12 cellular contexts compared by ENCODE assay signal in the genomic region with DNA sequence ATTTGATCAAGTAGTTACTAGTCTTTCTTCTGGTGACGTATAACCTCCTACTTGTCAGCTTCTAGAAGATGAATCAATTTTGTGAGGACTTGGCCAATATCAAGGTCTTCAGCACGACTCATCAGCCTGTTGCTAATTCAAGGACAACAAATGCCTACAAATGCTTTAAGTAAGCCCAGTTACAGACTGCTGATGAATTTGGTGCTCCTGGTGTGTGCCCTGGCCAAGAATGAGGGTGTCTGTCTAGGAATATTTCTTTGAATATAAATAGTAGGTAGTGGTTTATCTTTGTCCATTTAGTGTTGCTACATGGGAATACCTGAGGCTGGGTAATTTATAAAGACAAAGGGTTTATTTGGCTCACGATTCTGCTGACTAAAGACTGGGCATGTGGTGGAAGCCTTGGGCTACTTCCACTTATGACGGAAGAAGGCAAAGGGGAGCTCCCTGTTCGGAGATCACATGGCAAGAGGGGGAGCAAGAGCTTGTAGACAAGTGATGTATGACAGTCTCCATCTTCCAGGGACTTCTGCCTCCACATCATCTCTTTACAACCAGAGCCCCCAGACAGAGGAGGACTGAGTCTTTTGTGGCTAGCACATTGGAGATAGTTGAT.
DNase-seq lines count a peak whose midpoint lies in the region; TF ChIP-seq lines count a peak whose summit lies in the region.
"Had no signal": no experiment of that assay in that cellular context is flagged by ENCODE, and none has a peak within 500 bp of the region (broad histone marks: within the 10 kb centered on the region; RNA-seq: fewer than 3 reads in every experiment).

No MANE protein-coding gene starts in this region.

- in situ Hi-C loops in SK-MEL-5 (cut with HindIII; ENCODE audit: low pct_unique_long_range_greater_than_20kb, low sequenced_read_pairs): no loop called here

- no peak for TF ChIP-seq CTCF in fibroblast of the aortic adventitia (IDR thresholded peaks at IDR 0.05; ENCODE audit: insufficient read depth, low read length)

- no peak overlapping the region for H3K4me3 ChIP-seq in fibroblast of the aortic adventitia (ENCODE audit: low read depth, low read length)

- peak; percentile 2 for DNase-seq in HS-27A (ENCODE audit: low read depth)
- peak; percentile 11 for DNase-seq in SK-MEL-5 (ENCODE audit: low read depth, low spot score)
- peak; percentile 45 for DNase-seq in fibroblast of the aortic adventitia (ENCODE audit: low read depth)
- peak; percentile 17 for DNase-seq in retina
- DNase-seq in DMS 273 treated with DMSO at 0.1 percent for 48 hours (lab: John Stamatoyannopoulos, UW): no peak
- no peak for DNase-seq in Ammon's horn (ENCODE audit: low spot score)
- no peak for DNase-seq in SKM-1 (lab: John Stamatoyannopoulos, UW; ENCODE audit: unreplicated experiment)
- DNase-seq: amniotic stem cell; DMS153; effector CD4-positive, alpha-beta T cell; NCI-H446 treated with DMSO at 0.1 percent for 48 hours; RPMI8226 had no signal

Comparison
In these comparisons a context has a peak if more than half of its experiments do, and no peak if none do; other contexts are left out.
1. DNase-seq: peak in HS-27A (single experiment), SK-MEL-5 (single experiment), fibroblast of the aortic adventitia (single experiment) and retina (single experiment); none in DMS 273 treated with DMSO at 0.1 percent for 48 hours (single experiment), Ammon's horn (single experiment) and SKM-1 (single experiment).